Comparison of ENCODE assay signal across 18 cellular contexts in genomic region chr1:87513270-87513669, GRCh38.
DNase-seq lines count a peak whose midpoint lies in the region; ATAC-seq and TF ChIP-seq lines count a peak whose summit lies in the region.
"Had no signal": no experiment of that assay in that cellular context is flagged by ENCODE, and none has a peak within 500 bp of the region (broad histone marks: within the 10 kb centered on the region; RNA-seq: fewer than 3 reads in every experiment).

No MANE protein-coding gene starts in this region.

- DNase-seq in H7, result peak; percentile 67
- peak; percentile 8 for DNase-seq in NCI-H69 (lab: John Stamatoyannopoulos, UW)
- DNase-seq in fibroblast of pulmonary artery (ENCODE audit: low read depth), result peak; percentile 14
- DNase-seq in PC-3, result no peak
- DNase-seq in ascending aorta (ENCODE audit: low spot score in 2 of 2), result no peak
- DNase-seq: activated gamma-delta T cell treated with Interleukin-2 at 50 U/mL for 16 hours, brain microvascular endothelial cell, dermis blood vessel endothelial cell, NCI-H2171 treated with DMSO at 0.1 percent for 48 hours, Right ventricle myocardium superior, testis had no signal

- CTCF ChIA-PET in PC-3 (lab: Charles Lee), result no interaction called here

- H3K27me3 ChIP-seq in H7 (ENCODE audit: control insufficient read depth, insufficient read depth, low read length) (no peaks in the 10 kb centered on the region), neuron (ENCODE audit: insufficient read depth, low read length) (no peaks in the 10 kb centered on the region), PC-3 (ENCODE audit: low read length) (no peaks in the 10 kb centered on the region), ascending aorta (no peaks in the 10 kb centered on the region)
- H3K27me3 ChIP-seq: BLaER1 treated with 17β-estradiol and CSF1 and Interleukin-3, amounts not matched to agents 10 nM and 100 nM; brain microvascular endothelial cell; testis had no signal

- TF ChIP-seq CTCF in fibroblast of pulmonary artery (IDR thresholded peaks at IDR 0.05; ENCODE audit: low read length, missing control alignments) (no peak), PC-3 (conservative IDR thresholded peaks at IDR 0.05; ENCODE audit: low read depth, low read length) (no peak), ascending aorta (IDR thresholded peaks at IDR 0.05) (no peak)

- H3K4me1 ChIP-seq in neuron (ENCODE audit: insufficient read depth, low read length) (peaks cover 8% of the 10 kb centered on the region), PC-3 (ENCODE audit: insufficient read depth, low read length) (no peaks in the 10 kb centered on the region), ascending aorta (no peaks in the 10 kb centered on the region)
- H3K4me1 ChIP-seq: BLaER1 treated with 17β-estradiol and CSF1 and Interleukin-3, amounts not matched to agents 10 nM and 100 nM; parathyroid adenoma; testis had no signal

- H3K9me2 ChIP-seq in PC-3 (replicated peaks; ENCODE audit: low read length), result no peaks in the 10 kb centered on the region

- H3K36me3 ChIP-seq in H7 (replicated peaks; ENCODE audit: control insufficient read depth, insufficient read depth, low read length), result no peaks in the 10 kb centered on the region
- no peaks in the 10 kb centered on the region for H3K36me3 ChIP-seq in neuron (ENCODE audit: insufficient read depth, low read length)
- H3K36me3 ChIP-seq in PC-3 (ENCODE audit: low read depth, low read length), result no peaks in the 10 kb centered on the region
- no peaks in the 10 kb centered on the region for H3K36me3 ChIP-seq in ascending aorta
- H3K36me3 ChIP-seq: BLaER1 treated with 17β-estradiol and CSF1 and Interleukin-3, amounts not matched to agents 10 nM and 100 nM; brain microvascular endothelial cell had no signal

- BruUV-seq in PC-3 (replicated peaks; lab: Mats Ljungman, UMichigan), result no TSS peak

- peak overlapping the region; percentile 29 for H2AFZ ChIP-seq in neuron (ENCODE audit: low read depth, low read length)
- no peak overlapping the region for H2AFZ ChIP-seq in PC-3 (ENCODE audit: low read length)
- H2AFZ ChIP-seq: parathyroid adenoma had no signal

- H3F3A ChIP-seq in PC-3 (ENCODE audit: low read length, unreplicated experiment), result no peaks in the 10 kb centered on the region

- POLR2A ChIA-PET in PC-3 (lab: Charles Lee; ENCODE audit: unreplicated experiment), result no interaction called here

- H3K4me3 ChIP-seq in H7 (ENCODE audit: insufficient read depth, low read depth, low read length), result no peak overlapping the region
- H3K4me3 ChIP-seq in fibroblast of pulmonary artery (replicated peaks; ENCODE audit: low read depth, low read length), result no peak overlapping the region
- H3K4me3 ChIP-seq in neuron (ENCODE audit: low read length), result no peak overlapping the region
- no peak overlapping the region for H3K4me3 ChIP-seq in PC-3 (ENCODE audit: low read length)
- H3K4me3 ChIP-seq in ascending aorta, result no peak overlapping the region
- H3K4me3 ChIP-seq: BLaER1 treated with 17β-estradiol and CSF1 and Interleukin-3, amounts not matched to agents 10 nM and 100 nM; skin epidermis; testis had no signal

- H3K9ac ChIP-seq in PC-3 (ENCODE audit: low read length), result no peak overlapping the region
- H3K9ac ChIP-seq: BLaER1 treated with 17β-estradiol and CSF1 and Interleukin-3, amounts not matched to agents 10 nM and 100 nM; parathyroid adenoma had no signal

- H4K20me1 ChIP-seq in PC-3 (ENCODE audit: low read length), result no peaks in the 10 kb centered on the region
- H4K20me1 ChIP-seq: BLaER1 treated with 17β-estradiol and CSF1 and Interleukin-3, amounts not matched to agents 10 nM and 100 nM had no signal

- H3K79me2 ChIP-seq in PC-3 (ENCODE audit: low read length), result no peaks in the 10 kb centered on the region
- H3K79me2 ChIP-seq: parathyroid adenoma had no signal

- no peak for ATAC-seq in PC-3
- no peak for ATAC-seq in GM21619 (IDR thresholded peaks at IDR 0.05; ENCODE audit: unreplicated experiment)
- ATAC-seq: activated CD4-positive, CD25-positive, alpha-beta regulatory T cell treated with anti-CD3 and anti-CD28 coated beads, Interleukin-2, amount 50 U/mL, for 24 hours; left lobe of liver had no signal

- no peaks in the 10 kb centered on the region for H3K9me3 ChIP-seq in neuron (ENCODE audit: low read length)
- H3K9me3 ChIP-seq in PC-3 (ENCODE audit: low read length), result no peaks in the 10 kb centered on the region
- H3K9me3 ChIP-seq in ascending aorta, result no peaks in the 10 kb centered on the region
- H3K9me3 ChIP-seq: BLaER1 treated with 17β-estradiol and CSF1 and Interleukin-3, amounts not matched to agents 10 nM and 100 nM; testis had no signal

- intact Hi-C loops in PC-3 (cut with micrococcal nuclease), result no loop called here
- intact Hi-C loops in ascending aorta (cut with DNase I), result no loop called here

- H3K27ac ChIP-seq in PC-3 (ENCODE audit: low read length), result no peak overlapping the region
- no peak overlapping the region for H3K27ac ChIP-seq in ascending aorta
- H3K27ac ChIP-seq: BLaER1 treated with 17β-estradiol and CSF1 and Interleukin-3, amounts not matched to agents 10 nM and 100 nM; brain microvascular endothelial cell; parathyroid adenoma; skin epidermis; testis had no signal

- H3K4me2 ChIP-seq in PC-3 (ENCODE audit: low read length), result no peak overlapping the region
- H3K4me2 ChIP-seq: BLaER1 treated with 17β-estradiol and CSF1 and Interleukin-3, amounts not matched to agents 10 nM and 100 nM had no signal

Comparison
In these comparisons a context has a peak if more than half of its experiments do, and no peak if none do; other contexts are left out.
1. DNase-seq: peak in H7 (single experiment), NCI-H69 (single experiment) and fibroblast of pulmonary artery (single experiment); none in PC-3 (single experiment) and ascending aorta (0 of 2).